In genomic region chr19:40523322-40524047, GRCh38 we compare ENCODE assay signal across 1 cellular context.
TF ChIP-seq lines count a peak whose summit lies in the region.

No MANE protein-coding gene starts in this region.

TF ChIP-seq in A549, 52 proteins besides CTCF, POLR2A, EP300 and RAD21 (continued from another document):
- TF ChIP-seq HMGXB4 (CRISPR knock-in tag; IDR thresholded peaks at IDR 0.05; ENCODE audit: borderline replicate concordance) (no peak), HOXB13 (CRISPR knock-in tag; IDR thresholded peaks at IDR 0.05; ENCODE audit: low read depth) (no peak), BHLHE40 (IDR thresholded peaks at IDR 0.05; ENCODE audit: low read depth, low read length) (no peak), FOSL2 (IDR thresholded peaks at IDR 0.05) (no peak), FOSL2 (CRISPR knock-in tag; IDR thresholded peaks at IDR 0.05) (no peak), HOXB5 (CRISPR knock-in tag; IDR thresholded peaks at IDR 0.05) (peak; percentile 78), NPAS2 (CRISPR knock-in tag; IDR thresholded peaks at IDR 0.05; ENCODE audit: borderline replicate concordance) (no peak), TP53 (CRISPR knock-in tag; IDR thresholded peaks at IDR 0.05) (no peak), RFX5 (IDR thresholded peaks at IDR 0.05) (peak; percentile 32; the same call in 1 of the 2 replicates), FOSB (CRISPR knock-in tag; IDR thresholded peaks at IDR 0.05) (no peak), MAZ (IDR thresholded peaks at IDR 0.05; ENCODE audit: borderline replicate concordance, low read depth, low read length) (no peak), ZSCAN20 (CRISPR knock-in tag; IDR thresholded peaks at IDR 0.05) (no peak), ESRRA (IDR thresholded peaks at IDR 0.05; ENCODE audit: borderline replicate concordance, low read length) (peak; percentile 79; the same call in 1 of the 2 replicates), TFCP2L1 (CRISPR knock-in tag; IDR thresholded peaks at IDR 0.05) (no peak), MAFK (IDR thresholded peaks at IDR 0.05; ENCODE audit: partially characterized antibody) (peak; percentile 98), NFE2L2 (conservative IDR thresholded peaks at IDR 0.05; ENCODE audit: low read length) (no peak), ZNF302 (CRISPR knock-in tag; IDR thresholded peaks at IDR 0.05) (no peak), BCL3 (IDR thresholded peaks at IDR 0.05) (no peak), GATA3 (IDR thresholded peaks at IDR 0.05; ENCODE audit: borderline replicate concordance) (no peak), PHF8 (IDR thresholded peaks at IDR 0.05; ENCODE audit: borderline replicate concordance, low read depth) (no peak), EHF (CRISPR knock-in tag; IDR thresholded peaks at IDR 0.05) (no peak), ZC3H11A (IDR thresholded peaks at IDR 0.05) (no peak)
